In genomic region chr18:40692871-40693270, GRCh38 we compare ENCODE assay signal across 29 cellular contexts.
DNase-seq lines count a peak whose midpoint lies in the region; ATAC-seq, FAIRE-seq and TF ChIP-seq lines count a peak whose summit lies in the region.
"Had no signal": no experiment of that assay in that cellular context is flagged by ENCODE, and none has a peak within 500 bp of the region (broad histone marks: within the 10 kb centered on the region; RNA-seq: fewer than 3 reads in every experiment).

No MANE protein-coding gene starts in this region.

- peak; percentile 68 for FAIRE-seq in TTC549 (lab: Jason Lieb, UNC)
- FAIRE-seq: A549, GM12891, GM19239, H1 had no signal

- in situ Hi-C loops in GM13977 (cut with MboI; ENCODE audit: low pct_unique_long_range_greater_than_20kb, low sequenced_read_pairs, unreplicated experiment): no loop called here

- no peak overlapping the region for H3K4me3 ChIP-seq in BE2C (ENCODE audit: low read depth, low read length)
- H3K4me3 ChIP-seq: A549, SJSA1 had no signal

- TF ChIP-seq CTCF in BE2C (IDR thresholded peaks at IDR 0.05; ENCODE audit: low read depth, low read length) (no peak), GM13977 (IDR thresholded peaks at IDR 0.05; ENCODE audit: extremely low read depth, insufficient read depth, missing control alignments) (no peak)

- peak; percentile 34 for DNase-seq in ELR (ENCODE audit: low read depth)
- peak; percentile 25 for DNase-seq in dedifferentiated amniotic fluid mesenchymal stem cell (ENCODE audit: extremely low spot score)
- DNase-seq in iris pigment epithelial cell (ENCODE audit: low read depth): peak; percentile 70
- no peak for DNase-seq in BE2C
- no peak for DNase-seq in activated CD8-positive, alpha-beta memory T cell treated with anti-CD3 and anti-CD28 coated beads for 24 hours
- DNase-seq in GM13977 (ENCODE audit: low spot score): no peak
- DNase-seq: AML-193; C1 segment of cervical spinal cord; Caco-2; CD8-positive, alpha-beta T cell; GF-D8; HCEC 1CT; Kasumi-1; MV-4-11; NCI-H1105; NCI-H1436 treated with DMSO at 0.1 percent for 48 hours; NCI-H187 treated with DMSO at 0.1 percent for 48 hours; NCI-H2171 treated with DMSO at 0.1 percent for 48 hours; NCI-H345; NCI-H510A treated with DMSO at 0.1 percent for 48 hours; NCI-H748 treated with DMSO at 0.1 percent for 48 hours had no signal

- H3K36me3 ChIP-seq in BE2C: no peaks in the 10 kb centered on the region
- H3K36me3 ChIP-seq: SJSA1 had no signal

- ATAC-seq in HG03045 (IDR thresholded peaks at IDR 0.05; ENCODE audit: unreplicated experiment): no peak
- ATAC-seq: A549; CD8-positive, alpha-beta T cell; Right ventricle myocardium inferior had no signal

- no peaks in the 10 kb centered on the region for H3K4me1 ChIP-seq in BE2C
- H3K4me1 ChIP-seq: A549, Caco-2, SJSA1 had no signal

- H3K9me3 ChIP-seq in BE2C: no peaks in the 10 kb centered on the region
- H3K9me3 ChIP-seq: A549, Caco-2, SJSA1 had no signal

- no peaks in the 10 kb centered on the region for H3K27me3 ChIP-seq in BE2C
- H3K27me3 ChIP-seq: SJSA1 had no signal

Comparison
In these comparisons a context has a peak if more than half of its experiments do, and no peak if none do; other contexts are left out.
1. DNase-seq: peak in ELR (single experiment), dedifferentiated amniotic fluid mesenchymal stem cell (single experiment) and iris pigment epithelial cell (single experiment); none in BE2C (single experiment), activated CD8-positive, alpha-beta memory T cell treated with anti-CD3 and anti-CD28 coated beads for 24 hours (single experiment) and GM13977 (single experiment).